In the genomic region with DNA sequence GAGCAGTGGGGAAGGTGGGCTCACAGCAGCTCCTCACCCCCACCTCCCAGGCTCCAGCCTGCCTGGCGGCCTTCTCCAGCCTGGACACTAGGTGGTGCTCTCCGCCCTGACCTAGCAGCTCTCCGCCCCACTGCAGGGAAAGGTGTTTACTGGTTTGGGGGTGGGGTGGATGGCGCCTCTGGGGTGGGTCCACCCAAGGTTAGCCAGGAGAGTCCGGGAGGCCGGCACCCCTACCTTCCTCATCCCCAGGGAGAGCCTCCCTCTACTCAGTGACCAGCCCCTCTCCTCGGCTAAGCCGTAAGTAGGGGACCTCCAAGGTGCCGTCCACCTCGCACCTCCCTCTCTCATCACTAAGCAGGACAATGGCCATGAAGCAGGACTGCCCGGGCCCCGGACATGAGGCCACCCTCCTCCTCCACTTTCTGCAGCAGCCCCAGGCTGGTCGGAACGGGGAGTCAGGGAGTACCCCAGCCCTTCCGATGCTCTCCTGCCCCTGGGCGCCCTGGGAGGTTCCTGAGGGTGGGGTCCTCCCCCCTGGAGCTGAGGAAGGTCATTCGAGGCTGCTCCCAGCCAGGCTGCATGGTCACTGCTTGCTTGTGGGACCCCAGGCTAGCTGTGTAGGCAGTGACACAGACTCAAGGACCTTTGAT, we compare ENCODE assay signal across 8 cellular contexts.
A peak's percentile ranks its signal among the peaks of the same experiment; 100 is the strongest.
DNase-seq lines count a peak whose midpoint lies in the region; ATAC-seq, FAIRE-seq and TF ChIP-seq lines count a peak whose summit lies in the region.

No MANE protein-coding gene starts in this region.

- no peaks in the 10 kb centered on the region for H3K36me3 ChIP-seq in kidney (ENCODE audit: control insufficient read depth in 1 of 2, insufficient read depth in 2 of 2, low read length in 2 of 2)

- peak overlapping the region; percentile 94 for H3K27ac ChIP-seq in caudate nucleus (ENCODE audit: low read depth, low read length)
- H3K27ac ChIP-seq in kidney (ENCODE audit: low read depth in 2 of 2, low read length in 2 of 2): no peak overlapping the region

- no peak for FAIRE-seq in kidney (lab: Jason Lieb, UNC)

- TF ChIP-seq CTCF in GM10248 (IDR thresholded peaks at IDR 0.05; ENCODE audit: control extremely low read depth, extremely low read depth, low read depth, missing control alignments): peak; percentile 97
- TF ChIP-seq CTCF in activated B cell treated with CpG ODN at 0.5 μM for 24 hours (IDR thresholded peaks at IDR 0.05): no peak
- peak; percentile 83 for TF ChIP-seq CTCF in kidney (IDR thresholded peaks at IDR 0.05; ENCODE audit: borderline replicate concordance, extremely low read depth, insufficient read depth)

- POLR2A ChIA-PET in GM10248 (lab: Yijun Ruan, JAX): no interaction called here
- POLR2A ChIA-PET in activated B cell treated with CpG ODN at 0.5 μM for 24 hours (lab: Charles Lee): interaction anchor here (0.6 to 0.8 kb wide), 2 partner anchors 83 to 758 kb away, joined by 3 read pairs; no protein-coding TSS in a partner anchor

- no peak overlapping the region for H3K4me3 Mint-ChIP-seq in activated B cell treated with CpG ODN at 0.5 μM for 24 hours

- ATAC-seq in activated B cell treated with CpG ODN at 0.5 μM for 24 hours (ENCODE audit: low read depth) (peak; percentile 73), HG03025 (IDR thresholded peaks at IDR 0.05; ENCODE audit: low FRiP score, unreplicated experiment) (no peak), HG03196 (IDR thresholded peaks at IDR 0.05; ENCODE audit: unreplicated experiment) (no peak)

- H3K9ac ChIP-seq in kidney (ENCODE audit: low read length in 2 of 2): peak overlapping the region in 1 of 2 donors; percentile 40

- peaks cover 20% of the 10 kb centered on the region for H3K4me1 Mint-ChIP-seq in activated B cell treated with CpG ODN at 0.5 μM for 24 hours

- no peaks in the 10 kb centered on the region for H3K36me3 Mint-ChIP-seq in activated B cell treated with CpG ODN at 0.5 μM for 24 hours (ENCODE audit: low read depth)

- no peak overlapping the region for H3K27ac Mint-ChIP-seq in activated B cell treated with CpG ODN at 0.5 μM for 24 hours

- H3K27me3 Mint-ChIP-seq in activated B cell treated with CpG ODN at 0.5 μM for 24 hours: peaks cover 5% of the 10 kb centered on the region

- CTCF ChIA-PET in GM10248 (lab: Yijun Ruan, JAX) (interaction anchor here (0.8 to 18.8 kb wide), 33 partner anchors 11 to 677 kb away, joined by 3 to 296 read pairs (median 4); partner anchors contain the start of gene TNFRSF9), activated B cell treated with CpG ODN at 0.5 μM for 24 hours (lab: Charles Lee) (interaction anchor here (0.6 to 10.0 kb wide), 10 partner anchors 8 to 678 kb away, joined by 3 to 270 read pairs (median 6); no protein-coding TSS in a partner anchor)

- no peak overlapping the region for H3K4me3 ChIP-seq in kidney (ENCODE audit: low read length in 2 of 2)

- peak; percentile 78 for DNase-seq in GM10248 (ENCODE audit: extremely low spot score)
- DNase-seq in NCI-H1092 treated with DMSO at 0.1 percent for 48 hours (lab: John Stamatoyannopoulos, UW): peak; percentile 65
- peak; percentile 53 for DNase-seq in activated B cell treated with CpG ODN at 0.5 μM for 24 hours
- peak in 54 of 61 donors; percentile 21 to 78 (median 56) for DNase-seq in caudate nucleus (lab: John Stamatoyannopoulos, UW)
- peak; percentile 81 for DNase-seq in kidney
- DNase-seq in stimulated activated CD4-positive, alpha-beta T cell treated with anti-CD3 and anti-CD28 coated beads, Interleukin-2, amount 100 ng/mL, for 4 hours (ENCODE audit: low read depth): peak; percentile 50

- H3K9me3 ChIP-seq in kidney (ENCODE audit: control insufficient read depth in 1 of 2, low read length in 2 of 2): no peaks in the 10 kb centered on the region

- intact Hi-C loops in activated B cell treated with CpG ODN at 0.5 μM for 24 hours (cut with micrococcal nuclease): loop anchor here (5.0 kb wide), 1 partner anchor 678 kb away; no protein-coding TSS in a partner anchor
- intact Hi-C loops in kidney (cut with DNase I): loop anchor here (5.0 kb wide), 1 partner anchor 78 kb away; no protein-coding TSS in a partner anchor

- H3K4me1 ChIP-seq in kidney (ENCODE audit: control insufficient read depth in 1 of 2, insufficient read depth in 1 of 2, low read depth in 1 of 2, low read length in 2 of 2): peaks cover 5 to 8% of the 10 kb centered on the region in 2 donors

- H3K9me3 Mint-ChIP-seq in activated B cell treated with CpG ODN at 0.5 μM for 24 hours: no peaks in the 10 kb centered on the region
